Comparison of ENCODE assay signal across 8 cellular contexts in the genomic region with DNA sequence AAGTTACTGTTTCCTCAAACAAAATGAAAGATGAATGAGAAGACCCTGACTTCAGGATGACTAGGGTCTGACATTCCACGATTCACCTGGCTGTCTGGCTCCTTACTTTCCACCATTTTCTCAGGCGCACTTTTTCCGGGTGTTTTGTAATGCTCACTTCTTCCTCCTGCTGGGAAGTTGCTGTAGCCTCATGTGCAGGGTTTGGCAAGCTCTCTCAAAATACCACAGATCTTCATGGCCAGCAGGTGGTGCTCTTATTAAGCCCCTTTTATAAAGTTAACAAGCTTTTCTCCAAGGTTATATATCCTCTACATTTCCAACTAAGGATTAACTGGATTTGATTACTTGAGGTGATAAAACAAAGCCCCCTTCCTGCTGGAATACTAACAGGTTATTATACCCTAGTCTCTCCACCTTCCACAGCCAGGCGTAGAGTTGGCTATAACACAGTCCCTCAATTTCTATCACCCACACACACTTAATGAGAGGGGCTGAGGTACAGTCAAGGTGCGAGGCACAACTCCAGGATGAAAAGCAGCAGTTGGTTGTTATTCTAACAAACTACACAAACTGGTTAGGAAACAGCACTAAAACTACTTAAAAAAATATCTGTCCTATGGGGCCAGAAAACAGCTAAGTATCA. TPM values are rescaled to one million over a fixed set of nuclear protein-coding genes. Genes with fewer than 3 reads are reported as not detected.
DNase-seq lines count a peak whose midpoint lies in the region; ATAC-seq and TF ChIP-seq lines count a peak whose summit lies in the region.

No MANE protein-coding gene starts in this region.

- H3K4me1 ChIP-seq in SK-N-SH (ENCODE audit: control insufficient read depth in 1 of 2, insufficient read depth in 2 of 2, low read depth in 1 of 2, low read length in 1 of 2) = peaks cover 4 to 10% of the 10 kb centered on the region in 2 experiments; a peak in 3 of 4 replicates

- peak; percentile 99 for TF ChIP-seq CTCF in SK-N-SH (IDR thresholded peaks at IDR 0.05)
- TF ChIP-seq CTCF in astrocyte of the spinal cord (IDR thresholded peaks at IDR 0.05; ENCODE audit: low read depth, low read length) = peak; percentile 75

- H3F3A ChIP-seq in SK-N-SH (replicated peaks; ENCODE audit: insufficient read depth) = peaks cover 18% of the 10 kb centered on the region

- 0 out of 2 replicates have a peak, but pooled peaks cover 8% of the 10 kb centered on the region for H4K20me1 ChIP-seq in SK-N-SH (ENCODE audit: insufficient read depth)

- POLR2A ChIA-PET in SK-N-SH (lab: Yijun Ruan, JAX) = interaction anchor here (1.1 kb wide), 1 partner anchor 149 kb away, joined by 5 read pairs; a partner anchor contains a TSS

- 54% methylated on average over 5 of the region's 5 CpGs for WGBS in SK-N-SH (ENCODE audit: low lambda C conversion rate)

- no peak overlapping the region for H3K4me2 ChIP-seq in SK-N-SH

- DNase-seq in G401 (ENCODE audit: low spot score) = peak; percentile 89
- peak; percentile 69 for DNase-seq in MV-4-11 (lab: John Stamatoyannopoulos, UW)
- DNase-seq in SK-N-SH = peak; percentile 70
- DNase-seq in astrocyte of the spinal cord (ENCODE audit: low read depth, low spot score) = peak; percentile 90
- DNase-seq in hypothalamus (lab: John Stamatoyannopoulos, UW) = peak in 34 of 51 donors; percentile 15 to 86 (median 46)
- peak; percentile 82 for DNase-seq in sciatic nerve (ENCODE audit: low spot score)

- H2AFZ ChIP-seq in SK-N-SH (ENCODE audit: low read depth) = no peak overlapping the region

- ATAC-seq in sciatic nerve (peak; percentile 90), GM18867 (IDR thresholded peaks at IDR 0.05; ENCODE audit: unreplicated experiment) (no peak), GM19395 (IDR thresholded peaks at IDR 0.05; ENCODE audit: unreplicated experiment) (no peak)

- CTCF ChIA-PET in SK-N-SH (lab: Yijun Ruan, JAX) = interaction anchor here (0.6 to 4.7 kb wide), 65 partner anchors 9 to 470 kb away, joined by 3 to 58 read pairs (median 4); a partner anchor contains a TSS

- peaks cover 69 to 76% of the 10 kb centered on the region in 2 experiments for H3K36me3 ChIP-seq in SK-N-SH (replicated peaks in 1 of 2; ENCODE audit: control insufficient read depth in 1 of 2, insufficient read depth in 2 of 2, low read length in 1 of 2)

- H3K4me3 ChIP-seq in SK-N-SH (ENCODE audit: low read depth in 2 of 2, low read length in 1 of 2) (no peak overlapping the region), astrocyte of the spinal cord (ENCODE audit: low read depth, low read length) (no peak overlapping the region)

- no peak for TF ChIP-seq EP300 in SK-N-SH (IDR thresholded peaks at IDR 0.05; ENCODE audit: borderline replicate concordance in 1 of 2, low read depth in 1 of 2, low read length in 1 of 2)

- no peak overlapping the region for H3K9ac ChIP-seq in SK-N-SH

- H3K79me2 ChIP-seq in SK-N-SH (ENCODE audit: insufficient read depth) = peaks cover 40% of the 10 kb centered on the region

- peak; percentile 83 for TF ChIP-seq RAD21 in SK-N-SH (IDR thresholded peaks at IDR 0.05; ENCODE audit: low read length)

- peak overlapping the region; percentile 2 to 9; a peak in 1 of 4 replicates for H3K27ac ChIP-seq in SK-N-SH (ENCODE audit: low read depth in 2 of 2, low read length in 1 of 2)

- in situ Hi-C loops in G401 (cut with HindIII; ENCODE audit: low sequenced_read_pairs) = no loop called here
- in situ Hi-C loops in astrocyte of the spinal cord (cut with HindIII; ENCODE audit: low sequenced_read_pairs) = no loop called here

- no peaks in the 10 kb centered on the region for H3K27me3 ChIP-seq in SK-N-SH (ENCODE audit: insufficient read depth)

- intact Hi-C loops in sciatic nerve (cut with DNase I) = no loop called here

- H3K9me2 ChIP-seq in SK-N-SH = no peaks in the 10 kb centered on the region

- H3K9me3 ChIP-seq in SK-N-SH = no peaks in the 10 kb centered on the region

TF ChIP-seq in SK-N-SH, 30 proteins besides CTCF, POLR2A, EP300 and RAD21 (continues in another document):
- TF ChIP-seq FOXJ3 (CRISPR knock-in tag; IDR thresholded peaks at IDR 0.05) (no peak), RFX5 (IDR thresholded peaks at IDR 0.05; ENCODE audit: low read length) (peak; percentile 15; the same call in 1 of the 2 replicates), FOSL2 (IDR thresholded peaks at IDR 0.05; ENCODE audit: borderline replicate concordance, low read depth) (no peak), SIN3A (IDR thresholded peaks at IDR 0.05; ENCODE audit: borderline replicate concordance, low read depth, low read length) (0 out of 2 replicates have a peak, but pooled peaks have one; percentile 79), GABPA (IDR thresholded peaks at IDR 0.05; ENCODE audit: low read depth) (no peak), YY1 (IDR thresholded peaks at IDR 0.05; ENCODE audit: low read depth) (peak; percentile 65; the same call in 1 of the 2 replicates), RXRA (IDR thresholded peaks at IDR 0.05; ENCODE audit: borderline replicate concordance, low read depth) (no peak), CHD2 (IDR thresholded peaks at IDR 0.05; ENCODE audit: low read length, partially characterized antibody) (peak; percentile 55), ELF1 (IDR thresholded peaks at IDR 0.05) (no peak), TEAD4 (IDR thresholded peaks at IDR 0.05; ENCODE audit: borderline replicate concordance, insufficient read depth) (no peak), SMC3 (IDR thresholded peaks at IDR 0.05; ENCODE audit: low read depth, low read length) (peak; percentile 86), TCF12 (IDR thresholded peaks at IDR 0.05) (no peak), FOXM1 (IDR thresholded peaks at IDR 0.05; ENCODE audit: low read depth) (no peak), RCOR1 (IDR thresholded peaks at IDR 0.05; ENCODE audit: low read length) (0 out of 2 replicates have a peak, but pooled peaks have one; percentile 42), MEF2A (IDR thresholded peaks at IDR 0.05; ENCODE audit: borderline replicate concordance, low read depth) (no peak), MXI1 (IDR thresholded peaks at IDR 0.05; ENCODE audit: low read depth, low read length) (peak; percentile 48; the same call in 1 of the 2 replicates)
- TF ChIP-seq, protein P1, sequence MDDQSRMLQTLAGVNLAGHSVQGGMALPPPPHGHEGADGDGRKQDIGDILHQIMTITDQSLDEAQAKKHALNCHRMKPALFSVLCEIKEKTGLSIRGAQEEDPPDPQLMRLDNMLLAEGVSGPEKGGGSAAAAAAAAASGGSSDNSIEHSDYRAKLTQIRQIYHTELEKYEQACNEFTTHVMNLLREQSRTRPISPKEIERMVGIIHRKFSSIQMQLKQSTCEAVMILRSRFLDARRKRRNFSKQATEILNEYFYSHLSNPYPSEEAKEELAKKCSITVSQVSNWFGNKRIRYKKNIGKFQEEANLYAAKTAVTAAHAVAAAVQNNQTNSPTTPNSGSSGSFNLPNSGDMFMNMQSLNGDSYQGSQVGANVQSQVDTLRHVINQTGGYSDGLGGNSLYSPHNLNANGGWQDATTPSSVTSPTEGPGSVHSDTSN (IDR thresholded peaks at IDR 0.05) = no peak
- TF ChIP-seq, protein P2, sequence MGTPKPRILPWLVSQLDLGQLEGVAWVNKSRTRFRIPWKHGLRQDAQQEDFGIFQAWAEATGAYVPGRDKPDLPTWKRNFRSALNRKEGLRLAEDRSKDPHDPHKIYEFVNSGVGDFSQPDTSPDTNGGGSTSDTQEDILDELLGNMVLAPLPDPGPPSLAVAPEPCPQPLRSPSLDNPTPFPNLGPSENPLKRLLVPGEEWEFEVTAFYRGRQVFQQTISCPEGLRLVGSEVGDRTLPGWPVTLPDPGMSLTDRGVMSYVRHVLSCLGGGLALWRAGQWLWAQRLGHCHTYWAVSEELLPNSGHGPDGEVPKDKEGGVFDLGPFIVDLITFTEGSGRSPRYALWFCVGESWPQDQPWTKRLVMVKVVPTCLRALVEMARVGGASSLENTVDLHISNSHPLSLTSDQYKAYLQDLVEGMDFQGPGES (IDR thresholded peaks at IDR 0.05; ENCODE audit: low read depth, low read length) = no peak
- TF ChIP-seq, protein P3, sequence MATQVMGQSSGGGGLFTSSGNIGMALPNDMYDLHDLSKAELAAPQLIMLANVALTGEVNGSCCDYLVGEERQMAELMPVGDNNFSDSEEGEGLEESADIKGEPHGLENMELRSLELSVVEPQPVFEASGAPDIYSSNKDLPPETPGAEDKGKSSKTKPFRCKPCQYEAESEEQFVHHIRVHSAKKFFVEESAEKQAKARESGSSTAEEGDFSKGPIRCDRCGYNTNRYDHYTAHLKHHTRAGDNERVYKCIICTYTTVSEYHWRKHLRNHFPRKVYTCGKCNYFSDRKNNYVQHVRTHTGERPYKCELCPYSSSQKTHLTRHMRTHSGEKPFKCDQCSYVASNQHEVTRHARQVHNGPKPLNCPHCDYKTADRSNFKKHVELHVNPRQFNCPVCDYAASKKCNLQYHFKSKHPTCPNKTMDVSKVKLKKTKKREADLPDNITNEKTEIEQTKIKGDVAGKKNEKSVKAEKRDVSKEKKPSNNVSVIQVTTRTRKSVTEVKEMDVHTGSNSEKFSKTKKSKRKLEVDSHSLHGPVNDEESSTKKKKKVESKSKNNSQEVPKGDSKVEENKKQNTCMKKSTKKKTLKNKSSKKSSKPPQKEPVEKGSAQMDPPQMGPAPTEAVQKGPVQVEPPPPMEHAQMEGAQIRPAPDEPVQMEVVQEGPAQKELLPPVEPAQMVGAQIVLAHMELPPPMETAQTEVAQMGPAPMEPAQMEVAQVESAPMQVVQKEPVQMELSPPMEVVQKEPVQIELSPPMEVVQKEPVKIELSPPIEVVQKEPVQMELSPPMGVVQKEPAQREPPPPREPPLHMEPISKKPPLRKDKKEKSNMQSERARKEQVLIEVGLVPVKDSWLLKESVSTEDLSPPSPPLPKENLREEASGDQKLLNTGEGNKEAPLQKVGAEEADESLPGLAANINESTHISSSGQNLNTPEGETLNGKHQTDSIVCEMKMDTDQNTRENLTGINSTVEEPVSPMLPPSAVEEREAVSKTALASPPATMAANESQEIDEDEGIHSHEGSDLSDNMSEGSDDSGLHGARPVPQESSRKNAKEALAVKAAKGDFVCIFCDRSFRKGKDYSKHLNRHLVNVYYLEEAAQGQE (IDR thresholded peaks at IDR 0.05; ENCODE audit: low read depth, low read length) = no peak
- TF ChIP-seq, protein P4, sequence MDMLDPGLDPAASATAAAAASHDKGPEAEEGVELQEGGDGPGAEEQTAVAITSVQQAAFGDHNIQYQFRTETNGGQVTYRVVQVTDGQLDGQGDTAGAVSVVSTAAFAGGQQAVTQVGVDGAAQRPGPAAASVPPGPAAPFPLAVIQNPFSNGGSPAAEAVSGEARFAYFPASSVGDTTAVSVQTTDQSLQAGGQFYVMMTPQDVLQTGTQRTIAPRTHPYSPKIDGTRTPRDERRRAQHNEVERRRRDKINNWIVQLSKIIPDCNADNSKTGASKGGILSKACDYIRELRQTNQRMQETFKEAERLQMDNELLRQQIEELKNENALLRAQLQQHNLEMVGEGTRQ (IDR thresholded peaks at IDR 0.05; ENCODE audit: borderline replicate concordance, low read depth, low read length) = no peak

RNA-seq across cellular contexts. Expression of a gene that starts 45.4 kb away (rescaled TPM):
- not detected in 2 replicates for total RNA-seq in G401 (2014; rRNA removed; shearing (Covaris generic))
- polyA plus RNA-seq in SK-N-SH (2012; rRNA removed) = not detected in 2 replicates
- polyA plus RNA-seq in SK-N-SH (2012; cell fraction: cytosol; rRNA removed) = not detected in 2 replicates
- not detected in 2 replicates for polyA plus RNA-seq in SK-N-SH (2012; cell fraction: nucleus; rRNA removed)
- not detected for total RNA-seq in sciatic nerve
